ENCODE assay signal across 15 cellular contexts in the genomic region with DNA sequence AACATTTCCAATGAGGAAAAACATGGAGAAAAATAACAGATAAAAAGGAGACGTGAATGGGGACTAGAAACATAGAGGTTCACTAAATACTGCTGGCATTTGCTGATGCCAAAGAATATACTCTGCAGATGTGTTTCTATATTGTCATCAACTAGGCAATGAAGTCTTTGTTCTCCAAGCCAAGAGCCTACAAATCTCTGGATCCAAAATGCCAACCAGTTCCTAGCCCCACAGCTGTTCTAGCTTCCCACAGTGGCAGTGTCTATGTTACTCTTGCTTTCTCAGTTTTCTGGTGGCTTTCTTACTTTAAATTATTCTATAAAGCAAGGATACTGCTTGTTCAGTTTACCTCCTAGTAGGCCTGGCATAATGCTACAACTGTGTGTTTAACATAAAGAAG.
"Had no signal": no experiment of that assay in that cellular context is flagged by ENCODE, and none has a peak within 500 bp of the region (broad histone marks: within the 10 kb centered on the region; RNA-seq: fewer than 3 reads in every experiment).

No MANE protein-coding gene starts in this region.

- H3K36me3 ChIP-seq: gastrocnemius medialis, heart right ventricle, spleen, suprapubic skin, vagina had no signal

- H3K27ac ChIP-seq: gastrocnemius medialis, heart right ventricle, spleen, suprapubic skin, vagina had no signal

- DNase-seq: activated CD4-positive, alpha-beta T cell treated with anti-CD3 and anti-CD28 coated beads, Interleukin-2, amount 10 ng/mL, durations not matched to agents 24 days and 14 days; activated CD8-positive, alpha-beta memory T cell treated with anti-CD3 and anti-CD28 coated beads, Interleukin-2, amount 50 U/mL, for 4 hours; activated effector memory CD4-positive, alpha-beta T cell treated with Interleukin-2 at 50 U/mL for 16 hours; activated naive CD4-positive, alpha-beta T cell treated with anti-CD3 and anti-CD28 coated beads, Interleukin-2, amount 50 U/mL, for 16 hours; activated T-cell treated with anti-CD3 and anti-CD28 coated beads, Interleukin-2, amount 50 U/mL, for 4 hours; gastrocnemius medialis; heart right ventricle; left cardiac atrium; retina; spleen; stimulated activated naive CD4-positive, alpha-beta T cell treated with Interleukin-2 at 50 U/mL for 16 hours; trophoblast cell had no signal

- H3K4me3 ChIP-seq: gastrocnemius medialis, heart right ventricle, spleen, suprapubic skin, vagina had no signal

- H3K4me1 Mint-ChIP-seq: activated CD4-positive, alpha-beta T cell treated with anti-CD3 and anti-CD28 coated beads, Interleukin-2, amount 10 ng/mL, durations not matched to agents 24 days and 14 days had no signal

- H3K4me1 ChIP-seq: gastrocnemius medialis, heart right ventricle, spleen, suprapubic skin, vagina had no signal

- H3K27me3 Mint-ChIP-seq: activated CD4-positive, alpha-beta T cell treated with anti-CD3 and anti-CD28 coated beads, Interleukin-2, amount 10 ng/mL, durations not matched to agents 24 days and 14 days; natural killer cell treated with Interleukin-12 subunit alpha and Interleukin-12 subunit beta and Interleukin-15 and Interleukin-18, amount 100 ng/mL, for 72 hours had no signal

- H3K4me3 Mint-ChIP-seq: activated CD4-positive, alpha-beta T cell treated with anti-CD3 and anti-CD28 coated beads, Interleukin-2, amount 10 ng/mL, durations not matched to agents 24 days and 14 days; activated T-cell treated with anti-CD3 and anti-CD28 coated beads, Interleukin-2, amount 50 U/mL, for 4 hours; natural killer cell treated with Interleukin-12 subunit alpha and Interleukin-12 subunit beta and Interleukin-15 and Interleukin-18, amount 100 ng/mL, for 72 hours had no signal

- H3K9me3 Mint-ChIP-seq: activated CD4-positive, alpha-beta T cell treated with anti-CD3 and anti-CD28 coated beads, Interleukin-2, amount 10 ng/mL, durations not matched to agents 24 days and 14 days had no signal

- H3K27ac Mint-ChIP-seq: activated CD4-positive, alpha-beta T cell treated with anti-CD3 and anti-CD28 coated beads, Interleukin-2, amount 10 ng/mL, durations not matched to agents 24 days and 14 days; natural killer cell treated with Interleukin-12 subunit alpha and Interleukin-12 subunit beta and Interleukin-15 and Interleukin-18, amount 100 ng/mL, for 72 hours had no signal

- H3K27me3 ChIP-seq: gastrocnemius medialis, heart right ventricle, spleen, suprapubic skin, vagina had no signal

- H3K36me3 Mint-ChIP-seq: natural killer cell treated with Interleukin-12 subunit alpha and Interleukin-12 subunit beta and Interleukin-15 and Interleukin-18, amount 100 ng/mL, for 72 hours had no signal

- ATAC-seq: activated T-cell treated with anti-CD3 and anti-CD28 coated beads, Interleukin-2, amount 50 U/mL, for 4 hours; gastrocnemius medialis; heart right ventricle; left cardiac atrium; natural killer cell treated with Interleukin-12 subunit alpha and Interleukin-12 subunit beta and Interleukin-15 and Interleukin-18, amount 100 ng/mL, for 72 hours had no signal

- H3K9me3 ChIP-seq: gastrocnemius medialis, heart right ventricle, spleen, suprapubic skin, vagina had no signal
